Comparison of ENCODE assay signal across 17 cellular contexts in the genomic region with DNA sequence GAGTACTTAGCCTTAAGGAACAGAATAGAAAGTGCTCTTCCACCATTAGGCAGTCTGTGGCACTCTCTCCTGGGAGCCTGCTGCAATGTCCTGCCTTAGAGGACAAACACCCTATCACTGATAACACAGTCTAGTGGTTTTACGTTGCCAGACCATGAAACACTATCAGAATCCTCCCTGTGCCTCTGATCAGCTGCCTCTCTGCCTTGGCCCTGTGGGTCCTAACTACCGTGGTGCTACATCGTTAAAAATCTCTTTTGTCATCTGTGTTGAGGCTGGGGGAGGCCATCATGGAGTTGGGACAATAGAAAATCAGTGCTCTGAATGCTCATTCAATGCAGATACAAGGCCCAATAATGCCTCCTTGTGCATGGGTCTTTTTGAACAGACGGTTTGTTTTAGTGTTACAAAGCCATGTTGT. TPM values are rescaled to one million over a fixed set of nuclear protein-coding genes. Genes with fewer than 3 reads are reported as not detected.
A peak's percentile ranks its signal among the peaks of the same experiment; 100 is the strongest.
DNase-seq lines count a peak whose midpoint lies in the region; ATAC-seq, FAIRE-seq and TF ChIP-seq lines count a peak whose summit lies in the region.
"Had no signal": no experiment of that assay in that cellular context is flagged by ENCODE, and none has a peak within 500 bp of the region (broad histone marks: within the 10 kb centered on the region; RNA-seq: fewer than 3 reads in every experiment).

No MANE protein-coding gene starts in this region.

- intact Hi-C loops in heart right ventricle (cut with DNase I), result loop anchor here in 3 of 10 donors (5.0 to 10.0 kb wide), 3 partner anchors 40 to 408 kb away; no protein-coding TSS in a partner anchor
- intact Hi-C loops in posterior cingulate gyrus (cut with DNase I), result loop anchor here (5.0 kb wide), 1 partner anchor 75 kb away; no protein-coding TSS in a partner anchor
- intact Hi-C loops in spleen (cut with DNase I; ENCODE audit: low total_unique reads), result no loop called here

- H3K4me1 ChIP-seq in heart right ventricle, result no peaks in the 10 kb centered on the region
- no peaks in the 10 kb centered on the region for H3K4me1 ChIP-seq in small intestine (ENCODE audit: control insufficient read depth in 2 of 2, insufficient read depth in 1 of 2, low read depth in 1 of 2, low read length in 1 of 2)
- no peaks in the 10 kb centered on the region for H3K4me1 ChIP-seq in spleen

- H3K27ac ChIP-seq in heart right ventricle (no peak overlapping the region), small intestine (ENCODE audit: low read depth in 1 of 2, low read length in 1 of 2) (no peak overlapping the region), spleen (no peak overlapping the region)

- in situ Hi-C loops in astrocyte of the spinal cord (cut with HindIII; ENCODE audit: low sequenced_read_pairs), result no loop called here

- no peaks in the 10 kb centered on the region for H3K27me3 ChIP-seq in heart right ventricle
- H3K27me3 ChIP-seq in small intestine (ENCODE audit: control insufficient read depth in 2 of 2, insufficient read depth in 2 of 2, low read length in 2 of 2), result no peaks in the 10 kb centered on the region
- peaks cover 0 to 5% (median 0%) of the 10 kb centered on the region in 7 donors for H3K27me3 ChIP-seq in spleen (replicated peaks in 1 of 7)

- whole genome bisulfite sequencing in heart right ventricle, 2 donors, result 51 to 61% methylated on average over 4 of the region's 4 CpGs
- 82 to 85% (median 85%) methylated on average over 4 of the region's 4 CpGs for WGBS in small intestine, 3 donors
- 81 to 90% (median 87%) methylated on average over 4 of the region's 4 CpGs for WGBS in spleen, 5 donors

- no peak for TF ChIP-seq POLR2A in spleen (IDR thresholded peaks at IDR 0.05)

- TF ChIP-seq CTCF in GM12873 (IDR thresholded peaks at IDR 0.05; ENCODE audit: insufficient read depth, low read depth, low read length, missing control alignments) (peak; percentile 12), astrocyte of the spinal cord (IDR thresholded peaks at IDR 0.05; ENCODE audit: low read depth, low read length) (peak; percentile 15), heart right ventricle (IDR thresholded peaks at IDR 0.05) (peak in 5 of 9 donors; percentile 18 to 48 (median 38)), spleen (IDR thresholded peaks at IDR 0.05 in 8 of 11, conservative IDR thresholded peaks at IDR 0.05 in 3 of 11) (peak in 1 of 11 experiments; percentile 17)

- H3K4me3 ChIP-seq in astrocyte of the spinal cord (ENCODE audit: low read depth, low read length) (no peak overlapping the region), heart right ventricle (no peak overlapping the region), small intestine (ENCODE audit: low read depth in 1 of 2, low read length in 2 of 2) (no peak overlapping the region), spleen (no peak overlapping the region)
- H3K4me3 ChIP-seq: mucosa of descending colon had no signal

- FAIRE-seq in small intestine (lab: Jason Lieb, UNC), result no peak

- H3K9me3 ChIP-seq in heart right ventricle (no peaks in the 10 kb centered on the region), small intestine (ENCODE audit: control insufficient read depth, low read depth) (no peaks in the 10 kb centered on the region), spleen (no peaks in the 10 kb centered on the region)
- H3K9me3 ChIP-seq: mucosa of descending colon had no signal

- H3K36me3 ChIP-seq in heart right ventricle, result no peaks in the 10 kb centered on the region
- no peaks in the 10 kb centered on the region for H3K36me3 ChIP-seq in small intestine (ENCODE audit: control insufficient read depth in 2 of 2, insufficient read depth in 2 of 2, low read length in 2 of 2)
- H3K36me3 ChIP-seq in spleen, result no peaks in the 10 kb centered on the region

- peak in 6 of 8 donors; percentile 59 to 81 (median 63) for ATAC-seq in heart right ventricle
- ATAC-seq: activated T-cell treated with anti-CD3 and anti-CD28 coated beads, Interleukin-2, amount 50 U/mL, for 72 hours; effector memory CD8-positive, alpha-beta T cell; mucosa of descending colon had no signal

- DNase-seq in astrocyte of the spinal cord (ENCODE audit: low read depth, low spot score) (no peak), heart right ventricle (no peak), posterior cingulate gyrus (peak in 6 of 10 donors; percentile 17 to 91 (median 44)), small intestine (no peak), NCI-H2227 treated with DMSO at 0.1 percent for 48 hours (lab: John Stamatoyannopoulos, UW) (no peak), spleen (no peak)
- DNase-seq in activated CD4-positive, CD25-positive, alpha-beta regulatory T cell (lab: John Stamatoyannopoulos, UW), result no peak
- DNase-seq: activated CD4-positive, alpha-beta T cell treated with anti-CD3 and anti-CD28 coated beads, Interleukin-2, amount 10 ng/mL, durations not matched to agents 24 days and 14 days; activated T-cell treated with anti-CD3 and anti-CD28 coated beads, Interleukin-2, amount 50 U/mL, for 72 hours; CD4-positive, CD25-positive, alpha-beta regulatory T cell; effector memory CD8-positive, alpha-beta T cell; H7; MM.1S; mucosa of descending colon; NCI-H446 had no signal

RNA-seq across cellular contexts. Expression of gene APCDD1, which starts 11.9 kb away (rescaled TPM):
- 10 to 100 TPM; 10.2 to 36.4 (median 17.6) TPM for total RNA-seq in heart right ventricle
- polyA plus RNA-seq in heart right ventricle, result 10 to 100 TPM; 17.9 to 40.4 TPM
- 10 to 100 TPM in 1 of 3 donors, 1 to 10 TPM in 1, under 1 TPM in 1; 0.67 to 21.6 (median 2.7) TPM for polyA plus RNA-seq in small intestine
- 10 to 100 TPM in 1 of 7 donors, 1 to 10 TPM in 6; 4.4 to 11.8 (median 9.6) TPM for total RNA-seq in spleen
- 1 to 10 TPM in 2 of 3 donors, under 1 TPM in 1; 0.93 to 2.5 (median 1.9) TPM for polyA plus RNA-seq in spleen
- total RNA-seq: activated CD4-positive, alpha-beta T cell treated with anti-CD3 and anti-CD28 coated beads, Interleukin-2, amount 10 ng/mL, durations not matched to agents 24 days and 14 days; activated T-cell treated with anti-CD3 and anti-CD28 coated beads, Interleukin-2, amount 50 U/mL, for 72 hours; CD4-positive, CD25-positive, alpha-beta regulatory T cell; T-helper 1 cell treated with Interleukin-12 subunit alpha and Interleukin-12 subunit beta and Interleukin-4 antibody, amounts not matched to agents 30 ng/mL and 1 ng/mL, for 36 hours had no signal
- polyA plus RNA-seq: CD4-positive, CD25-positive, alpha-beta regulatory T cell had no signal

Comparison
In these comparisons a context has a peak if more than half of its experiments do, and no peak if none do; other contexts are left out.
1. DNase-seq: peak in posterior cingulate gyrus (6 of 10); none in astrocyte of the spinal cord (single experiment), heart right ventricle (0 of 2), small intestine (single experiment), NCI-H2227 treated with DMSO at 0.1 percent for 48 hours (single experiment), spleen (single experiment) and activated CD4-positive, CD25-positive, alpha-beta regulatory T cell (0 of 4).